ENCODE assay signal across 16 cellular contexts in genomic region chr1:68101829-68102228, GRCh38. TPM values are rescaled to one million over a fixed set of nuclear protein-coding genes. Genes with fewer than 3 reads are reported as not detected.
DNase-seq lines count a peak whose midpoint lies in the region; TF ChIP-seq lines count a peak whose summit lies in the region.
"Had no signal": no experiment of that assay in that cellular context is flagged by ENCODE, and none has a peak within 500 bp of the region (broad histone marks: within the 10 kb centered on the region; RNA-seq: fewer than 3 reads in every experiment).

No MANE protein-coding gene starts in this region.

- H3K27me3 ChIP-seq in mucosa of rectum (ENCODE audit: control insufficient read depth in 2 of 2, insufficient read depth in 2 of 2, low read length in 2 of 2): no peaks in the 10 kb centered on the region

- no peak overlapping the region for H3K4me3 ChIP-seq in epithelial cell of esophagus (ENCODE audit: low read length)
- peak overlapping the region in 1 of 2 donors; percentile 65 for H3K4me3 ChIP-seq in mucosa of rectum (ENCODE audit: low read length in 2 of 2)
- H3K4me3 ChIP-seq: GM12878, GM23248 had no signal

- H3K27ac ChIP-seq in mucosa of rectum (ENCODE audit: low read depth in 2 of 2, low read length in 2 of 2): peak overlapping the region; percentile 57 to 78
- H3K27ac ChIP-seq: GM23248 had no signal

- H3K27ac Mint-ChIP-seq in activated CD4-positive, alpha-beta T cell treated with anti-CD3 and anti-CD28 coated beads, Interleukin-2, amount 10 ng/mL, durations not matched to agents 24 days and 14 days: no peak overlapping the region
- no peak overlapping the region for H3K27ac Mint-ChIP-seq in activated CD4-positive, alpha-beta T cell treated with anti-CD3 and anti-CD28 coated beads, Interleukin-2, amount 10 ng/mL, durations not matched to agents 7 days and 5 days
- H3K27ac Mint-ChIP-seq in HFFc6: no peak overlapping the region
- H3K27ac Mint-ChIP-seq: B cell; CD4-positive, alpha-beta memory T cell had no signal

- H3K4me1 ChIP-seq in mucosa of rectum (ENCODE audit: control insufficient read depth in 2 of 2, insufficient read depth in 2 of 2, low read length in 2 of 2): peaks cover 7 to 28% of the 10 kb centered on the region in 2 donors

- H3K9ac ChIP-seq in mucosa of rectum (ENCODE audit: low read depth in 1 of 2, low read length in 2 of 2): no peak overlapping the region
- H3K9ac ChIP-seq: GM23248 had no signal

- no peaks in the 10 kb centered on the region for H3K36me3 Mint-ChIP-seq in activated CD4-positive, alpha-beta T cell treated with anti-CD3 and anti-CD28 coated beads, Interleukin-2, amount 10 ng/mL, durations not matched to agents 24 days and 14 days (ENCODE audit: low read depth)
- H3K36me3 Mint-ChIP-seq in activated CD4-positive, alpha-beta T cell treated with anti-CD3 and anti-CD28 coated beads, Interleukin-2, amount 10 ng/mL, durations not matched to agents 7 days and 5 days (ENCODE audit: low read depth): no peaks in the 10 kb centered on the region
- no peaks in the 10 kb centered on the region for H3K36me3 Mint-ChIP-seq in HFFc6 (ENCODE audit: low read depth)
- H3K36me3 Mint-ChIP-seq: CD4-positive, alpha-beta memory T cell had no signal

- peaks cover 5% of the 10 kb centered on the region for H3K27me3 Mint-ChIP-seq in activated CD4-positive, alpha-beta T cell treated with anti-CD3 and anti-CD28 coated beads, Interleukin-2, amount 10 ng/mL, durations not matched to agents 24 days and 14 days
- H3K27me3 Mint-ChIP-seq in activated CD4-positive, alpha-beta T cell treated with anti-CD3 and anti-CD28 coated beads, Interleukin-2, amount 10 ng/mL, durations not matched to agents 7 days and 5 days: no peaks in the 10 kb centered on the region
- peaks cover 2% of the 10 kb centered on the region; the same call in 1 of the 2 replicates for H3K27me3 Mint-ChIP-seq in HFFc6 (ENCODE audit: insufficient read depth)

- H3K9me3 ChIP-seq in mucosa of rectum (ENCODE audit: control insufficient read depth in 2 of 2, low read length in 2 of 2): no peaks in the 10 kb centered on the region

- peak; percentile 28 for DNase-seq in activated CD4-positive, alpha-beta T cell treated with anti-CD3 and anti-CD28 coated beads, Interleukin-2, amount 10 ng/mL, durations not matched to agents 24 days and 14 days
- no peak for DNase-seq in activated CD4-positive, alpha-beta T cell treated with anti-CD3 and anti-CD28 coated beads, Interleukin-2, amount 10 ng/mL, durations not matched to agents 7 days and 5 days
- DNase-seq in epithelial cell of esophagus (ENCODE audit: low read depth) (peak; percentile 7), HFFc6 (no peak), AG08395 (ENCODE audit: low spot score) (no peak), NCI-H524 treated with DMSO at 0.1 percent for 48 hours (lab: John Stamatoyannopoulos, UW) (no peak)
- DNase-seq: 8988T; C1 segment of cervical spinal cord; CD4-positive, alpha-beta memory T cell; DMS79; GM23248 had no signal

- CTCF ChIA-PET in activated CD4-positive, alpha-beta T cell treated with anti-CD3 and anti-CD28 coated beads, Interleukin-2, amount 10 ng/mL, durations not matched to agents 7 days and 5 days (lab: Charles Lee): no interaction called here

- POLR2A ChIA-PET in activated CD4-positive, alpha-beta T cell treated with anti-CD3 and anti-CD28 coated beads, Interleukin-2, amount 10 ng/mL, durations not matched to agents 7 days and 5 days (lab: Charles Lee): no interaction called here

- no peaks in the 10 kb centered on the region for H3K4me1 Mint-ChIP-seq in activated CD4-positive, alpha-beta T cell treated with anti-CD3 and anti-CD28 coated beads, Interleukin-2, amount 10 ng/mL, durations not matched to agents 24 days and 14 days
- no peaks in the 10 kb centered on the region for H3K4me1 Mint-ChIP-seq in activated CD4-positive, alpha-beta T cell treated with anti-CD3 and anti-CD28 coated beads, Interleukin-2, amount 10 ng/mL, durations not matched to agents 7 days and 5 days
- peaks cover 17% of the 10 kb centered on the region for H3K4me1 Mint-ChIP-seq in HFFc6 (ENCODE audit: low read depth)
- H3K4me1 Mint-ChIP-seq: B cell; CD4-positive, alpha-beta memory T cell had no signal

- no peaks in the 10 kb centered on the region for H3K36me3 ChIP-seq in mucosa of rectum (ENCODE audit: control insufficient read depth in 2 of 2, insufficient read depth in 2 of 2, low read length in 2 of 2)

- H3K9me3 Mint-ChIP-seq in activated CD4-positive, alpha-beta T cell treated with anti-CD3 and anti-CD28 coated beads, Interleukin-2, amount 10 ng/mL, durations not matched to agents 24 days and 14 days: no peaks in the 10 kb centered on the region
- H3K9me3 Mint-ChIP-seq in activated CD4-positive, alpha-beta T cell treated with anti-CD3 and anti-CD28 coated beads, Interleukin-2, amount 10 ng/mL, durations not matched to agents 7 days and 5 days: no peaks in the 10 kb centered on the region
- H3K9me3 Mint-ChIP-seq in HFFc6: no peaks in the 10 kb centered on the region

- no peak overlapping the region for H3K4me3 Mint-ChIP-seq in activated CD4-positive, alpha-beta T cell treated with anti-CD3 and anti-CD28 coated beads, Interleukin-2, amount 10 ng/mL, durations not matched to agents 24 days and 14 days
- no peak overlapping the region for H3K4me3 Mint-ChIP-seq in activated CD4-positive, alpha-beta T cell treated with anti-CD3 and anti-CD28 coated beads, Interleukin-2, amount 10 ng/mL, durations not matched to agents 7 days and 5 days
- no peak overlapping the region for H3K4me3 Mint-ChIP-seq in HFFc6
- H3K4me3 Mint-ChIP-seq: B cell; CD4-positive, alpha-beta memory T cell had no signal

- TF ChIP-seq CTCF in epithelial cell of esophagus (IDR thresholded peaks at IDR 0.05; ENCODE audit: insufficient read depth, low read depth, low read length, missing control alignments) (no peak), HFFc6 (IDR thresholded peaks at IDR 0.05) (no peak)

- intact Hi-C loops in activated CD4-positive, alpha-beta T cell treated with anti-CD3 and anti-CD28 coated beads, Interleukin-2, amount 10 ng/mL, durations not matched to agents 24 days and 14 days (cut with micrococcal nuclease): no loop called here

RNA-seq across cellular contexts. Expression of gene DIRAS3, which starts 51.4 kb away (rescaled TPM):
- total RNA-seq in activated CD4-positive, alpha-beta T cell treated with anti-CD3 and anti-CD28 coated beads, Interleukin-2, amount 10 ng/mL, durations not matched to agents 24 days and 14 days: not detected in 2 replicates
- total RNA-seq in activated CD4-positive, alpha-beta T cell treated with anti-CD3 and anti-CD28 coated beads, Interleukin-2, amount 10 ng/mL, durations not matched to agents 7 days and 5 days: not detected
- 1 to 10 TPM in 5 of 6 experiments, under 1 TPM in 1; 0.81 to 2.7 (median 1.1) TPM for total RNA-seq in HFFc6 (2021; fragmentation: NEBNext Ultra II Directional; extraction: Animal tissue kit (Norgen Biotek cat#: 25700))
- total RNA-seq: B cell; CD4-positive, alpha-beta memory T cell; G401; GM12878; HT-29 had no signal

Comparison
In these comparisons a context has a peak if more than half of its experiments do, and no peak if none do; other contexts are left out.
1. DNase-seq: peak in activated CD4-positive, alpha-beta T cell treated with anti-CD3 and anti-CD28 coated beads, Interleukin-2, amount 10 ng/mL, durations not matched to agents 24 days and 14 days (single experiment) and epithelial cell of esophagus (single experiment); none in activated CD4-positive, alpha-beta T cell treated with anti-CD3 and anti-CD28 coated beads, Interleukin-2, amount 10 ng/mL, durations not matched to agents 7 days and 5 days (single experiment), HFFc6 (single experiment), AG08395 (single experiment) and NCI-H524 treated with DMSO at 0.1 percent for 48 hours (single experiment).